In the genomic region with DNA sequence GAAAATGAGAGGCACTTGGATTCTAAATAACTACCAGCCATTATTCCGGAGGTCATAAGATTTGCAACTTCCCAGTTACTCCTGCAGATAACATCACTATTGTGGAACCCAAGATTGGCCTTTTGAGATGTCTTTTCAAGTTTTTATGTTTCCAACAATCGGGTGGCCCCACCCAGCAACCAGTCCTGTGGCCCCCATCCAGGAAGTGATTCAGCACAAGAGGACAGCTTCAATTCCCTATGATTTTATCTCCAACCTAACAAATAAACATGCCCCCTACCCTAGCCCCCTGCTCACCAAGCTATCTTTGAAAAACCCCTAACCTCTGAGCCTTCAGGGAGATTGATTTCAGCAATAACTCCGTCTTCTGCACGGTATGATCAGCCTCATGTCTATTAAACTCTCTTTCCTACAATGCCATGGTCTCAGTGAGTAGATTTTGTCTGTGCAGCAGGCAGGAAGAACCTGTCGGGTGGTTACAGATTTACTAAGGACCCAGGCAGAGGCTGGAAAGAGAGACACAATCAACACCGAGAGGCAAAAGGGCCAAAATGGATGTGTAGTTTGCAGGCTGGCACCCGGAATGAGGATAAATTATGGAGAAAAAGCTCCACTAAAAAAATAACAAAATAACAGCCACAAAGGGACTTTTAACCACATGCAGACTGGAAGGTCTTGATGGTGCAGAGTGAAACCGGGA, we compare ENCODE assay signal across 16 cellular contexts.
DNase-seq lines count a peak whose midpoint lies in the region; ATAC-seq and TF ChIP-seq lines count a peak whose summit lies in the region.
"Had no signal": no experiment of that assay in that cellular context is flagged by ENCODE, and none has a peak within 500 bp of the region (broad histone marks: within the 10 kb centered on the region; RNA-seq: fewer than 3 reads in every experiment).

No MANE protein-coding gene starts in this region.

- in situ Hi-C loops in transverse colon (cut with MboI; ENCODE audit: low pct_ligation_motif_present in 1 of 4, low pct_unique_long_range_greater_than_20kb in 1 of 4, low sequenced_read_pairs in 3 of 4): no loop called here

- CTCF ChIA-PET in HEK293 (lab: Yijun Ruan, JAX): no interaction called here

- H3K4me3 ChIP-seq in HEK293 (ENCODE audit: low read depth, low read length) (no peak overlapping the region), transverse colon (no peak overlapping the region)
- H3K4me3 ChIP-seq: ascending aorta, tibial artery had no signal

- TF ChIP-seq POLR2A in transverse colon (IDR thresholded peaks at IDR 0.05): no peak

- no peaks in the 10 kb centered on the region for H3K36me3 ChIP-seq in HEK293 (ENCODE audit: control insufficient read depth in 2 of 2, insufficient read depth in 1 of 2, low read length in 2 of 2)
- H3K36me3 ChIP-seq in transverse colon: no peaks in the 10 kb centered on the region
- H3K36me3 ChIP-seq: ascending aorta, tibial artery, WERI-Rb-1 had no signal

- H3K4me1 Mint-ChIP-seq in CD14-positive monocyte: peaks cover 14% of the 10 kb centered on the region
- peaks cover 3% of the 10 kb centered on the region for H3K4me1 Mint-ChIP-seq in activated CD4-positive, alpha-beta T cell treated with anti-CD3 and anti-CD28 coated beads, Interleukin-2, amount 10 ng/mL, durations not matched to agents 24 days and 14 days

- peaks cover 3% of the 10 kb centered on the region; the same call in 1 of the 2 replicates for H3K4me1 ChIP-seq in HEK293 (ENCODE audit: control insufficient read depth, insufficient read depth, low read length)
- H3K4me1 ChIP-seq in transverse colon: peaks cover 0 to 7% (median 2%) of the 10 kb centered on the region in 4 donors

- POLR2A ChIA-PET in HEK293 (lab: Yijun Ruan, JAX): no interaction called here

- intact Hi-C loops in CD14-positive monocyte (cut with micrococcal nuclease) (no loop called here), transverse colon (cut with DNase I; ENCODE audit: low total_unique reads) (no loop called here)
- intact Hi-C loops in activated CD4-positive, alpha-beta T cell treated with anti-CD3 and anti-CD28 coated beads, Interleukin-2, amount 10 ng/mL, durations not matched to agents 24 days and 14 days (cut with micrococcal nuclease): no loop called here

- peaks cover 0 to 4% (median 4%) of the 10 kb centered on the region in 3 donors for H3K27me3 Mint-ChIP-seq in CD14-positive monocyte (ENCODE audit: low read depth in 3 of 3)
- H3K27me3 Mint-ChIP-seq in activated CD4-positive, alpha-beta T cell treated with anti-CD3 and anti-CD28 coated beads, Interleukin-2, amount 10 ng/mL, durations not matched to agents 24 days and 14 days: peaks cover 7% of the 10 kb centered on the region

- DNase-seq in CD14-positive monocyte (ENCODE audit: low spot score) (no peak), dermis blood vessel endothelial cell (peak; percentile 9), mesenteric fat pad (ENCODE audit: low spot score) (peak; percentile 62), DMS79 (lab: John Stamatoyannopoulos, UW) (no peak), transverse colon (no peak)
- no peak for DNase-seq in activated CD4-positive, alpha-beta T cell treated with anti-CD3 and anti-CD28 coated beads, Interleukin-2, amount 10 ng/mL, durations not matched to agents 24 days and 14 days
- DNase-seq: activated effector memory CD4-positive, alpha-beta T cell treated with anti-CD3 and anti-CD28 coated beads, Interleukin-2, amount 50 U/mL, for 16 hours; NCI-H1092 treated with DMSO at 0.1 percent for 48 hours; NCI-H748 treated with DMSO at 0.1 percent for 48 hours; small intestine; SW 1271; WERI-Rb-1 had no signal

- H3K36me3 Mint-ChIP-seq in CD14-positive monocyte: no peaks in the 10 kb centered on the region
- no peaks in the 10 kb centered on the region for H3K36me3 Mint-ChIP-seq in activated CD4-positive, alpha-beta T cell treated with anti-CD3 and anti-CD28 coated beads, Interleukin-2, amount 10 ng/mL, durations not matched to agents 24 days and 14 days (ENCODE audit: low read depth)

- no peaks in the 10 kb centered on the region for H3K27me3 ChIP-seq in transverse colon
- H3K27me3 ChIP-seq: ascending aorta had no signal

- ATAC-seq in HG03095 (IDR thresholded peaks at IDR 0.05; ENCODE audit: unreplicated experiment): no peak

- H3K4me3 Mint-ChIP-seq in CD14-positive monocyte: peak overlapping the region; percentile 28 to 71
- H3K4me3 Mint-ChIP-seq in activated CD4-positive, alpha-beta T cell treated with anti-CD3 and anti-CD28 coated beads, Interleukin-2, amount 10 ng/mL, durations not matched to agents 24 days and 14 days: no peak overlapping the region

- H3K9me3 Mint-ChIP-seq in CD14-positive monocyte: peaks cover 0 to 2% (median 0%) of the 10 kb centered on the region in 7 donors
- no peaks in the 10 kb centered on the region for H3K9me3 Mint-ChIP-seq in activated CD4-positive, alpha-beta T cell treated with anti-CD3 and anti-CD28 coated beads, Interleukin-2, amount 10 ng/mL, durations not matched to agents 24 days and 14 days

- no peak for TF ChIP-seq EP300 in transverse colon (IDR thresholded peaks at IDR 0.05; ENCODE audit: low read depth)

- H3K27ac ChIP-seq in HEK293 (ENCODE audit: extremely low read depth, low read depth, low read length) (no peak overlapping the region), transverse colon (no peak overlapping the region)
- H3K27ac ChIP-seq: ascending aorta, tibial artery, WERI-Rb-1 had no signal

- TF ChIP-seq CTCF in CD14-positive monocyte (IDR thresholded peaks at IDR 0.05): no peak
- TF ChIP-seq CTCF in HEK293 (tag by site-specific recombination; IDR thresholded peaks at IDR 0.05): no peak
- TF ChIP-seq CTCF in transverse colon (IDR thresholded peaks at IDR 0.05): no peak

- WGBS in transverse colon (ENCODE audit: low coverage in 1 of 2), 2 donors: 15 to 30% methylated on average over 6 to 8 of the region's 8 CpGs

- H3K9me3 ChIP-seq in HEK293 (ENCODE audit: control insufficient read depth, insufficient read depth, low read depth, low read length) (no peaks in the 10 kb centered on the region), transverse colon (no peaks in the 10 kb centered on the region)

- peak overlapping the region in 4 of 7 donors; percentile 0 to 70 (median 34) for H3K27ac Mint-ChIP-seq in CD14-positive monocyte
- H3K27ac Mint-ChIP-seq in activated CD4-positive, alpha-beta T cell treated with anti-CD3 and anti-CD28 coated beads, Interleukin-2, amount 10 ng/mL, durations not matched to agents 24 days and 14 days: no peak overlapping the region

TF ChIP-seq in HEK293, 187 proteins besides CTCF, POLR2A, EP300 and RAD21 (continues in another document):
- TF ChIP-seq SP3 (tag by site-specific recombination; IDR thresholded peaks at IDR 0.05) (no peak), ZNF157 (tag by site-specific recombination; IDR thresholded peaks at IDR 0.05) (no peak), ZNF560 (tag by site-specific recombination; IDR thresholded peaks at IDR 0.05; ENCODE audit: borderline replicate concordance) (no peak), ZNF184 (tag by site-specific recombination; IDR thresholded peaks at IDR 0.05) (no peak), ZNF133 (tag by site-specific recombination; IDR thresholded peaks at IDR 0.05) (no peak), FEZF1 (tag by site-specific recombination; IDR thresholded peaks at IDR 0.05) (peak; percentile 44; the same call in 1 of the 2 replicates), ZBTB17 (tag by site-specific recombination; IDR thresholded peaks at IDR 0.05) (no peak), MYNN (tag by site-specific recombination; IDR thresholded peaks at IDR 0.05; ENCODE audit: borderline replicate concordance) (no peak)
- TF ChIP-seq, protein P1, sequence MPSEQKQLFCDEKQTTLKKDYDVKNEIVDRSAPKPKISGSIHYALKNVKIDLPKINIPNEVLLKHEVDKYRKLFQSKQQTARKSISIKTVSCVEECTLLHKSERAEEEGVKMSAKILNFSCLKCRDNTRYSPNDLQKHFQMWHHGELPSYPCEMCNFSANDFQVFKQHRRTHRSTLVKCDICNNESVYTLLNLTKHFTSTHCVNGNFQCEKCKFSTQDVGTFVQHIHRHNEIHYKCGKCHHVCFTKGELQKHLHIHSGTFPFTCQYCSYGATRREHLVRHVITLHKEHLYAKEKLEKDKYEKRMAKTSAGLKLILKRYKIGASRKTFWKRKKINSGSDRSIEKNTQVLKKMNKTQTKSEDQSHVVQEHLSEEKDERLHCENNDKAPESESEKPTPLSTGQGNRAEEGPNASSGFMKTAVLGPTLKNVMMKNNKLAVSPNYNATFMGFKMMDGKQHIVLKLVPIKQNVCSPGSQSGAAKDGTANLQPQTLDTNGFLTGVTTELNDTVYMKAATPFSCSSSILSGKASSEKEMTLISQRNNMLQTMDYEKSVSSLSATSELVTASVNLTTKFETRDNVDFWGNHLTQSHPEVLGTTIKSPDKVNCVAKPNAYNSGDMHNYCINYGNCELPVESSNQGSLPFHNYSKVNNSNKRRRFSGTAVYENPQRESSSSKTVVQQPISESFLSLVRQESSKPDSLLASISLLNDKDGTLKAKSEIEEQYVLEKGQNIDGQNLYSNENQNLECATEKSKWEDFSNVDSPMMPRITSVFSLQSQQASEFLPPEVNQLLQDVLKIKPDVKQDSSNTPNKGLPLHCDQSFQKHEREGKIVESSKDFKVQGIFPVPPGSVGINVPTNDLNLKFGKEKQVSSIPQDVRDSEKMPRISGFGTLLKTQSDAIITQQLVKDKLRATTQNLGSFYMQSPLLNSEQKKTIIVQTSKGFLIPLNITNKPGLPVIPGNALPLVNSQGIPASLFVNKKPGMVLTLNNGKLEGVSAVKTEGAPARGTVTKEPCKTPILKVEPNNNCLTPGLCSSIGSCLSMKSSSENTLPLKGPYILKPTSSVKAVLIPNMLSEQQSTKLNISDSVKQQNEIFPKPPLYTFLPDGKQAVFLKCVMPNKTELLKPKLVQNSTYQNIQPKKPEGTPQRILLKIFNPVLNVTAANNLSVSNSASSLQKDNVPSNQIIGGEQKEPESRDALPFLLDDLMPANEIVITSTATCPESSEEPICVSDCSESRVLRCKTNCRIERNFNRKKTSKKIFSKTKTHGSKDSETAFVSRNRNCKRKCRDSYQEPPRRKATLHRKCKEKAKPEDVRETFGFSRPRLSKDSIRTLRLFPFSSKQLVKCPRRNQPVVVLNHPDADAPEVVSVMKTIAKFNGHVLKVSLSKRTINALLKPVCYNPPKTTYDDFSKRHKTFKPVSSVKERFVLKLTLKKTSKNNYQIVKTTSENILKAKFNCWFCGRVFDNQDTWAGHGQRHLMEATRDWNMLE (tag by site-specific recombination; conservative IDR thresholded peaks at IDR 0.05; ENCODE audit: low read depth): no peak
- TF ChIP-seq, protein P2, sequence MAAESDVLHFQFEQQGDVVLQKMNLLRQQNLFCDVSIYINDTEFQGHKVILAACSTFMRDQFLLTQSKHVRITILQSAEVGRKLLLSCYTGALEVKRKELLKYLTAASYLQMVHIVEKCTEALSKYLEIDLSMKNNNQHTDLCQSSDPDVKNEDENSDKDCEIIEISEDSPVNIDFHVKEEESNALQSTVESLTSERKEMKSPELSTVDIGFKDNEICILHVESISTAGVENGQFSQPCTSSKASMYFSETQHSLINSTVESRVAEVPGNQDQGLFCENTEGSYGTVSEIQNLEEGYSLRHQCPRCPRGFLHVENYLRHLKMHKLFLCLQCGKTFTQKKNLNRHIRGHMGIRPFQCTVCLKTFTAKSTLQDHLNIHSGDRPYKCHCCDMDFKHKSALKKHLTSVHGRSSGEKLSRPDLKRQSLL (tag by site-specific recombination; IDR thresholded peaks at IDR 0.05): no peak

Comparison
In these comparisons a context has a peak if more than half of its experiments do, and no peak if none do; other contexts are left out.
1. DNase-seq: peak in dermis blood vessel endothelial cell (single experiment) and mesenteric fat pad (single experiment); none in CD14-positive monocyte (single experiment), DMS79 (single experiment), activated CD4-positive, alpha-beta T cell treated with anti-CD3 and anti-CD28 coated beads, Interleukin-2, amount 10 ng/mL, durations not matched to agents 24 days and 14 days (single experiment) and transverse colon (single experiment).